Comparison of ENCODE assay signal across 1 cellular context in genomic region chr12:50057896-50058670, GRCh38.
TF ChIP-seq lines count a peak whose summit lies in the region.

No MANE protein-coding gene starts in this region.

TF ChIP-seq in K562, 482 proteins besides CTCF, POLR2A, EP300 and RAD21:
- TF ChIP-seq SAFB2 (IDR thresholded peaks at IDR 0.05; ENCODE audit: borderline replicate concordance, low read depth, low read length, severe bottlenecking) (no peak), JUND (IDR thresholded peaks at IDR 0.05; ENCODE audit: borderline replicate concordance, low read depth, low read length) (no peak), JUND (tag; IDR thresholded peaks at IDR 0.05; ENCODE audit: borderline replicate concordance, low read depth, low read length) (no peak), ZFP36 (IDR thresholded peaks at IDR 0.05; ENCODE audit: low read depth, low read length, partially characterized antibody) (no peak), HMGXB4 (CRISPR knock-in tag; IDR thresholded peaks at IDR 0.05) (no peak), POLR2H (tag; IDR thresholded peaks at IDR 0.05; ENCODE audit: low read depth) (no peak), XRCC4 (IDR thresholded peaks at IDR 0.05; ENCODE audit: extremely low read depth, insufficient read depth, insufficient read length) (no peak), MCM5 (IDR thresholded peaks at IDR 0.05; ENCODE audit: low read depth) (no peak), NUFIP1 (IDR thresholded peaks at IDR 0.05; ENCODE audit: partially characterized antibody) (no peak), MCM3 (IDR thresholded peaks at IDR 0.05) (no peak), PATZ1 (CRISPR knock-in tag; IDR thresholded peaks at IDR 0.05; ENCODE audit: borderline replicate concordance) (no peak), ATF7 (IDR thresholded peaks at IDR 0.05) (no peak), SNRNP70 (optimal IDR thresholded peaks at IDR 0.05; ENCODE audit: low read depth, low read length) (no peak), MED1 (CRISPR knock-in tag; IDR thresholded peaks at IDR 0.05; ENCODE audit: borderline replicate concordance) (no peak), HMG20B (CRISPR knock-in tag; IDR thresholded peaks at IDR 0.05) (no peak), SIRT6 (IDR thresholded peaks at IDR 0.05; ENCODE audit: low read depth, low read length) (no peak), SNAPC5 (CRISPR knock-in tag; IDR thresholded peaks at IDR 0.05) (no peak), PHF21A (IDR thresholded peaks at IDR 0.05; ENCODE audit: borderline replicate concordance, low read depth) (no peak), JUN (IDR thresholded peaks at IDR 0.05; ENCODE audit: borderline replicate concordance, low read depth, low read length) (no peak), JUN (CRISPR knock-in tag; IDR thresholded peaks at IDR 0.05; ENCODE audit: borderline replicate concordance) (no peak), RBM22 (IDR thresholded peaks at IDR 0.05; ENCODE audit: low read depth, low read length, poor library complexity, severe bottlenecking) (no peak)
